8 cellular contexts compared by ENCODE assay signal in the genomic region with DNA sequence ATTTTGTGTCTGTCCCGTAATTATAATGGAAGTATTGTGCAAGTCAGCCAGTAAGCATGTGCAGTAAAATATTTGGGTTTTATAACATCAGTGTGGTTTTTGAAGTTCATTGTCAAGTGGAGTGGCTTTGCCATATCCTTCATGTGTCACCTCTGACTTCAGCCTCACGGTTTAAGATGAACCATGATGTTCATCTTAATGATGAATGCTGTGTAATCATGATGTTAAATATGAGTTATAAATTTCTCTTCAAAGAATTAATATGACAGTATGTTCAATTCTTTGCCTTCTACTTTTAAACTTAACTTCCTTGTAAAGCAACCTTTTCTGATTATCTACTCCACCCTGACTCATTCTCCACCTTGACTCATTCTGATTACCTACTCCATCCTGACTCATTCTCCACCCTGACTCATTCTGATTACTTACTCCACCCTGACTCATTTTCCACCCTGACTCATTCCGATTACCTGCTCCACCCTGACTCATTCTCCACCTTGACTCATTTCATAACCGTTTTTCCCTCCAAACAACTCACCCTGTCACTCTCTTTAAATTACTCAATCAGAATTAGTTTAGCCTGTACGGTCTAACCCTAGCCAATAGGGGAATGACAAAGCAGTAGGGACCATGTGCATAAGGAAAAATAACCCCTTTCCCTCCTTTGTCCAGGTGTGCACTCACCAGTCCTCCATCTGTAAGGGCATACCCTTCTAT. TPM values are rescaled to one million over a fixed set of nuclear protein-coding genes. Genes with fewer than 3 reads are reported as not detected.
A peak's percentile ranks its signal among the peaks of the same experiment; 100 is the strongest.
DNase-seq lines count a peak whose midpoint lies in the region; ATAC-seq and TF ChIP-seq lines count a peak whose summit lies in the region.

No MANE protein-coding gene starts in this region.

- peak; percentile 98 for ATAC-seq in GM21381 (IDR thresholded peaks at IDR 0.05; ENCODE audit: unreplicated experiment)
- peak; percentile 89 for ATAC-seq in HG03558 (IDR thresholded peaks at IDR 0.05; ENCODE audit: extremely low read depth, unreplicated experiment)
- ATAC-seq in activated naive CD8-positive, alpha-beta T cell treated with anti-CD3 and anti-CD28 coated beads, Interleukin-2, amount 50 U/mL, for 24 hours, result peak; percentile 96
- no peak for ATAC-seq in GM23338

- H3K36me3 Mint-ChIP-seq in activated naive CD8-positive, alpha-beta T cell treated with anti-CD3 and anti-CD28 coated beads, Interleukin-2, amount 50 U/mL, for 24 hours (ENCODE audit: low read depth), result peaks cover 51% of the 10 kb centered on the region
- peaks cover 37% of the 10 kb centered on the region for H3K36me3 Mint-ChIP-seq in GM23338 (ENCODE audit: low read depth)

- peaks cover 59% of the 10 kb centered on the region for H3K9me3 Mint-ChIP-seq in activated naive CD8-positive, alpha-beta T cell treated with anti-CD3 and anti-CD28 coated beads, Interleukin-2, amount 50 U/mL, for 24 hours
- H3K9me3 Mint-ChIP-seq in GM23338, result peaks cover 67% of the 10 kb centered on the region

- H3K27ac ChIP-seq in GM23338 (ENCODE audit: low read depth) (no peak overlapping the region), left ventricle myocardium inferior (replicated peaks) (no peak overlapping the region)

- H3K4me1 Mint-ChIP-seq in activated naive CD8-positive, alpha-beta T cell treated with anti-CD3 and anti-CD28 coated beads, Interleukin-2, amount 50 U/mL, for 24 hours, result peaks cover 27% of the 10 kb centered on the region
- H3K4me1 Mint-ChIP-seq in GM23338, result no peaks in the 10 kb centered on the region

- H3K9me2 ChIP-seq in GM23338 (ENCODE audit: insufficient read depth), result peaks cover 4% of the 10 kb centered on the region; the same call in 1 of the 2 replicates

- H3K27ac Mint-ChIP-seq in activated naive CD8-positive, alpha-beta T cell treated with anti-CD3 and anti-CD28 coated beads, Interleukin-2, amount 50 U/mL, for 24 hours, result peak overlapping the region; percentile 87
- no peak overlapping the region for H3K27ac Mint-ChIP-seq in GM23338

- H3K36me3 ChIP-seq in GM23338 (ENCODE audit: insufficient read depth), result peaks cover 17% of the 10 kb centered on the region; the same call in 1 of the 2 replicates
- no peaks in the 10 kb centered on the region for H3K36me3 ChIP-seq in left ventricle myocardium inferior

- intact Hi-C loops in left ventricle myocardium inferior (cut with micrococcal nuclease), result no loop called here

- peak overlapping the region; percentile 39 for H3K4me3 Mint-ChIP-seq in activated naive CD8-positive, alpha-beta T cell treated with anti-CD3 and anti-CD28 coated beads, Interleukin-2, amount 50 U/mL, for 24 hours
- no peak overlapping the region for H3K4me3 Mint-ChIP-seq in GM23338

- H3K4me2 ChIP-seq in GM23338, result no peak overlapping the region

- no peaks in the 10 kb centered on the region for H3K79me2 ChIP-seq in GM23338 (replicated peaks; ENCODE audit: insufficient read depth)

- no peaks in the 10 kb centered on the region for H4K20me1 ChIP-seq in GM23338 (replicated peaks; ENCODE audit: insufficient read depth)

- H2AFZ ChIP-seq in GM23338, result no peak overlapping the region

- TF ChIP-seq CTCF in GM23338 (conservative IDR thresholded peaks at IDR 0.05; ENCODE audit: low read depth in 2 of 2) (no peak), left ventricle myocardium inferior (IDR thresholded peaks at IDR 0.05; ENCODE audit: borderline replicate concordance) (no peak)

- H3F3A ChIP-seq in GM23338 (replicated peaks; ENCODE audit: low read depth), result no peaks in the 10 kb centered on the region

- H3K27me3 ChIP-seq in GM23338 (ENCODE audit: insufficient read depth) (no peaks in the 10 kb centered on the region), left ventricle myocardium inferior (ENCODE audit: low read depth) (no peaks in the 10 kb centered on the region)

- peaks cover 43% of the 10 kb centered on the region for H3K9me3 ChIP-seq in left ventricle myocardium inferior (replicated peaks)

- H3K4me1 ChIP-seq in GM23338 (ENCODE audit: insufficient read depth), result no peaks in the 10 kb centered on the region
- no peaks in the 10 kb centered on the region for H3K4me1 ChIP-seq in left ventricle myocardium inferior

- DNase-seq in DMS53 treated with DMSO at 0.1 percent for 48 hours (lab: John Stamatoyannopoulos, UW; ENCODE audit: unreplicated experiment) (peak; percentile 18), GM23338 (ENCODE audit: low spot score) (no peak), left ventricle myocardium inferior (no peak), cortex of kidney (lab: John Stamatoyannopoulos, UW) (no peak)
- no peak for DNase-seq in activated naive CD8-positive, alpha-beta T cell treated with anti-CD3 and anti-CD28 coated beads, Interleukin-2, amount 50 U/mL, for 24 hours
- peak; percentile 58 for DNase-seq in stimulated activated CD4-positive, alpha-beta T cell treated with anti-CD3 and anti-CD28 coated beads, Interleukin-4, amount 100 ng/mL, for 24 hours

- H3K4me3 ChIP-seq in GM23338, result no peak overlapping the region
- H3K4me3 ChIP-seq in left ventricle myocardium inferior, result no peak overlapping the region

- H3K27me3 Mint-ChIP-seq in activated naive CD8-positive, alpha-beta T cell treated with anti-CD3 and anti-CD28 coated beads, Interleukin-2, amount 50 U/mL, for 24 hours, result peaks cover 28% of the 10 kb centered on the region
- peaks cover 3% of the 10 kb centered on the region for H3K27me3 Mint-ChIP-seq in GM23338 (ENCODE audit: insufficient read depth, low read depth, poor library complexity)

TF ChIP-seq in GM23338, 12 proteins besides CTCF, POLR2A, EP300 and RAD21 (continues in another document):
- TF ChIP-seq EZH2 (IDR thresholded peaks at IDR 0.05; ENCODE audit: low read depth, unreplicated experiment) (no peak), STAT1 (IDR thresholded peaks at IDR 0.05; ENCODE audit: unreplicated experiment) (no peak), ZNF114 (CRISPR knock-in tag; IDR thresholded peaks at IDR 0.05) (no peak), EZH2phosphoT487 (IDR thresholded peaks at IDR 0.05; ENCODE audit: unreplicated experiment) (no peak), ZNF331 (CRISPR knock-in tag; IDR thresholded peaks at IDR 0.05; ENCODE audit: low read depth) (no peak), POLR2AphosphoS5 (IDR thresholded peaks at IDR 0.05; ENCODE audit: low read depth) (no peak)
- TF ChIP-seq, protein P1, sequence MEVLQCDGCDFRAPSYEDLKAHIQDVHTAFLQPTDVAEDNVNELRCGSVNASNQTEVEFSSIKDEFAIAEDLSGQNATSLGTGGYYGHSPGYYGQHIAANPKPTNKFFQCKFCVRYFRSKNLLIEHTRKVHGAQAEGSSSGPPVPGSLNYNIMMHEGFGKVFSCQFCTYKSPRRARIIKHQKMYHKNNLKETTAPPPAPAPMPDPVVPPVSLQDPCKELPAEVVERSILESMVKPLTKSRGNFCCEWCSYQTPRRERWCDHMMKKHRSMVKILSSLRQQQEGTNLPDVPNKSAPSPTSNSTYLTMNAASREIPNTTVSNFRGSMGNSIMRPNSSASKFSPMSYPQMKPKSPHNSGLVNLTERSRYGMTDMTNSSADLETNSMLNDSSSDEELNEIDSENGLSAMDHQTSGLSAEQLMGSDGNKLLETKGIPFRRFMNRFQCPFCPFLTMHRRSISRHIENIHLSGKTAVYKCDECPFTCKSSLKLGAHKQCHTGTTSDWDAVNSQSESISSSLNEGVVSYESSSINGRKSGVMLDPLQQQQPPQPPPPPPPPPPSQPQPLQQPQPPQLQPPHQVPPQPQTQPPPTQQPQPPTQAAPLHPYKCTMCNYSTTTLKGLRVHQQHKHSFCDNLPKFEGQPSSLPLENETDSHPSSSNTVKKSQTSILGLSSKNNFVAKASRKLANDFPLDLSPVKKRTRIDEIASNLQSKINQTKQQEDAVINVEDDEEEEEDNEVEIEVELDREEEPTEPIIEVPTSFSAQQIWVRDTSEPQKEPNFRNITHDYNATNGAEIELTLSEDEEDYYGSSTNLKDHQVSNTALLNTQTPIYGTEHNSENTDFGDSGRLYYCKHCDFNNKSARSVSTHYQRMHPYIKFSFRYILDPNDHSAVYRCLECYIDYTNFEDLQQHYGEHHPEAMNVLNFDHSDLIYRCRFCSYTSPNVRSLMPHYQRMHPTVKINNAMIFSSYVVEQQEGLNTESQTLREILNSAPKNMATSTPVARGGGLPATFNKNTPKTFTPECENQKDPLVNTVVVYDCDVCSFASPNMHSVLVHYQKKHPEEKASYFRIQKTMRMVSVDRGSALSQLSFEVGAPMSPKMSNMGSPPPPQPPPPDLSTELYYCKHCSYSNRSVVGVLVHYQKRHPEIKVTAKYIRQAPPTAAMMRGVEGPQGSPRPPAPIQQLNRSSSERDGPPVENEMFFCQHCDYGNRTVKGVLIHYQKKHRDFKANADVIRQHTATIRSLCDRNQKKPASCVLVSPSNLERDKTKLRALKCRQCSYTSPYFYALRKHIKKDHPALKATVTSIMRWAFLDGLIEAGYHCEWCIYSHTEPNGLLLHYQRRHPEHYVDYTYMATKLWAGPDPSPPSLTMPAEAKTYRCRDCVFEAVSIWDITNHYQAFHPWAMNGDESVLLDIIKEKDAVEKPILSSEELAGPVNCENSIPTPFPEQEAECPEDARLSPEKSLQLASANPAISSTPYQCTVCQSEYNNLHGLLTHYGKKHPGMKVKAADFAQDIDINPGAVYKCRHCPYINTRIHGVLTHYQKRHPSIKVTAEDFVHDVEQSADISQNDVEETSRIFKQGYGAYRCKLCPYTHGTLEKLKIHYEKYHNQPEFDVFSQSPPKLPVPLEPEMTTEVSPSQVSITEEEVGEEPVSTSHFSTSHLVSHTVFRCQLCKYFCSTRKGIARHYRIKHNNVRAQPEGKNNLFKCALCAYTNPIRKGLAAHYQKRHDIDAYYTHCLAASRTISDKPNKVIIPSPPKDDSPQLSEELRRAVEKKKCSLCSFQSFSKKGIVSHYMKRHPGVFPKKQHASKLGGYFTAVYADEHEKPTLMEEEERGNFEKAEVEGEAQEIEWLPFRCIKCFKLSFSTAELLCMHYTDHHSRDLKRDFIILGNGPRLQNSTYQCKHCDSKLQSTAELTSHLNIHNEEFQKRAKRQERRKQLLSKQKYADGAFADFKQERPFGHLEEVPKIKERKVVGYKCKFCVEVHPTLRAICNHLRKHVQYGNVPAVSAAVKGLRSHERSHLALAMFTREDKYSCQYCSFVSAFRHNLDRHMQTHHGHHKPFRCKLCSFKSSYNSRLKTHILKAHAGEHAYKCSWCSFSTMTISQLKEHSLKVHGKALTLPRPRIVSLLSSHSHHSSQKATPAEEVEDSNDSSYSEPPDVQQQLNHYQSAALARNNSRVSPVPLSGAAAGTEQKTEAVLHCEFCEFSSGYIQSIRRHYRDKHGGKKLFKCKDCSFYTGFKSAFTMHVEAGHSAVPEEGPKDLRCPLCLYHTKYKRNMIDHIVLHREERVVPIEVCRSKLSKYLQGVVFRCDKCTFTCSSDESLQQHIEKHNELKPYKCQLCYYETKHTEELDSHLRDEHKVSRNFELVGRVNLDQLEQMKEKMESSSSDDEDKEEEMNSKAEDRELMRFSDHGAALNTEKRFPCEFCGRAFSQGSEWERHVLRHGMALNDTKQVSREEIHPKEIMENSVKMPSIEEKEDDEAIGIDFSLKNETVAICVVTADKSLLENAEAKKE (CRISPR knock-in tag; IDR thresholded peaks at IDR 0.05), result no peak

RNA-seq across cellular contexts. Expression of gene ANKRD10, which starts 50.3 kb away (rescaled TPM):
- total RNA-seq in GM23338 (2014; rRNA removed; shearing (Covaris generic)), result 224 and 250 TPM in 2 replicates
- polyA plus RNA-seq in GM23338 (2016; fragmentation: Nextera tagmentation; extraction: Ambion mirVana), result 210 and 277 TPM in 2 replicates
- total RNA-seq in left ventricle myocardium inferior, result 45.9 TPM

Comparison
In these comparisons a context has a peak if more than half of its experiments do, and no peak if none do; other contexts are left out.
1. DNase-seq: peak in DMS53 treated with DMSO at 0.1 percent for 48 hours (single experiment) and stimulated activated CD4-positive, alpha-beta T cell treated with anti-CD3 and anti-CD28 coated beads, Interleukin-4, amount 100 ng/mL, for 24 hours (single experiment); none in activated naive CD8-positive, alpha-beta T cell treated with anti-CD3 and anti-CD28 coated beads, Interleukin-2, amount 50 U/mL, for 24 hours (single experiment), GM23338 (single experiment), left ventricle myocardium inferior (single experiment) and cortex of kidney (single experiment).